2 cellular contexts compared by ENCODE assay signal in genomic region chr2:12612646-12613045, GRCh38.
TF ChIP-seq lines count a peak whose summit lies in the region.

No MANE protein-coding gene starts in this region.

TF ChIP-seq in A549, 52 proteins besides CTCF, POLR2A, EP300 and RAD21 (continued from another document):
- TF ChIP-seq, protein P1, sequence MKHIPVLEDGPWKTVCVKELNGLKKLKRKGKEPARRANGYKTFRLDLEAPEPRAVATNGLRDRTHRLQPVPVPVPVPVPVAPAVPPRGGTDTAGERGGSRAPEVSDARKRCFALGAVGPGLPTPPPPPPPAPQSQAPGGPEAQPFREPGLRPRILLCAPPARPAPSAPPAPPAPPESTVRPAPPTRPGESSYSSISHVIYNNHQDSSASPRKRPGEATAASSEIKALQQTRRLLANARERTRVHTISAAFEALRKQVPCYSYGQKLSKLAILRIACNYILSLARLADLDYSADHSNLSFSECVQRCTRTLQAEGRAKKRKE (CRISPR knock-in tag; IDR thresholded peaks at IDR 0.05; ENCODE audit: low read depth) = no peak
- TF ChIP-seq MAZ (IDR thresholded peaks at IDR 0.05; ENCODE audit: borderline replicate concordance, low read depth, low read length) (no peak), PBX3 (IDR thresholded peaks at IDR 0.05) (no peak), CBX8 (IDR thresholded peaks at IDR 0.05) (no peak), SREBF2 (IDR thresholded peaks at IDR 0.05) (no peak), JUNB (IDR thresholded peaks at IDR 0.05) (no peak), BHLHE40 (IDR thresholded peaks at IDR 0.05; ENCODE audit: low read depth, low read length) (no peak), CHD4 (IDR thresholded peaks at IDR 0.05; ENCODE audit: borderline replicate concordance) (no peak), POLR2AphosphoS2 (conservative IDR thresholded peaks at IDR 0.05; ENCODE audit: low read length) (no peak), RNF2 (IDR thresholded peaks at IDR 0.05; ENCODE audit: borderline replicate concordance, low read depth) (no peak)
- TF ChIP-seq, protein P2, sequence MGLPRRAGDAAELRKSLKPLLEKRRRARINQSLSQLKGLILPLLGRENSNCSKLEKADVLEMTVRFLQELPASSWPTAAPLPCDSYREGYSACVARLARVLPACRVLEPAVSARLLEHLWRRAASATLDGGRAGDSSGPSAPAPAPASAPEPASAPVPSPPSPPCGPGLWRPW (IDR thresholded peaks at IDR 0.05) = no peak
- TF ChIP-seq, protein P3, sequence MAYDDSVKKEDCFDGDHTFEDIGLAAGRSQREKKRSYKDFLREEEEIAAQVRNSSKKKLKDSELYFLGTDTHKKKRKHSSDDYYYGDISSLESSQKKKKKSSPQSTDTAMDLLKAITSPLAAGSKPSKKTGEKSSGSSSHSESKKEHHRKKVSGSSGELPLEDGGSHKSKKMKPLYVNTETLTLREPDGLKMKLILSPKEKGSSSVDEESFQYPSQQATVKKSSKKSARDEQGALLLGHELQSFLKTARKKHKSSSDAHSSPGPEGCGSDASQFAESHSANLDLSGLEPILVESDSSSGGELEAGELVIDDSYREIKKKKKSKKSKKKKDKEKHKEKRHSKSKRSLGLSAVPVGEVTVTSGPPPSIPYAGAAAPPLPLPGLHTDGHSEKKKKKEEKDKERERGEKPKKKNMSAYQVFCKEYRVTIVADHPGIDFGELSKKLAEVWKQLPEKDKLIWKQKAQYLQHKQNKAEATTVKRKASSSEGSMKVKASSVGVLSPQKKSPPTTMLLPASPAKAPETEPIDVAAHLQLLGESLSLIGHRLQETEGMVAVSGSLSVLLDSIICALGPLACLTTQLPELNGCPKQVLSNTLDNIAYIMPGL (CRISPR knock-in tag; IDR thresholded peaks at IDR 0.05; ENCODE audit: borderline replicate concordance) = no peak
TF ChIP-seq in A549: peak in this region for 0.

TF ChIP-seq in SK-N-SH treated with all-trans-retinoic acid at 6 μM for 48 hours, 23 proteins besides CTCF, POLR2A, EP300 and RAD21 (continued from another document):
- TF ChIP-seq POU6F1 (CRISPR knock-in tag; IDR thresholded peaks at IDR 0.05; ENCODE audit: borderline replicate concordance, low read depth) (no peak), ARNTL (CRISPR knock-in tag; IDR thresholded peaks at IDR 0.05; ENCODE audit: borderline replicate concordance, low read depth) (no peak), ISL1 (CRISPR knock-in tag; IDR thresholded peaks at IDR 0.05) (no peak), BACH2 (CRISPR knock-in tag; IDR thresholded peaks at IDR 0.05; ENCODE audit: borderline replicate concordance) (no peak), TOX (CRISPR knock-in tag; IDR thresholded peaks at IDR 0.05; ENCODE audit: borderline replicate concordance) (no peak), TSHZ2 (CRISPR knock-in tag; IDR thresholded peaks at IDR 0.05) (no peak)
- TF ChIP-seq, protein P4, sequence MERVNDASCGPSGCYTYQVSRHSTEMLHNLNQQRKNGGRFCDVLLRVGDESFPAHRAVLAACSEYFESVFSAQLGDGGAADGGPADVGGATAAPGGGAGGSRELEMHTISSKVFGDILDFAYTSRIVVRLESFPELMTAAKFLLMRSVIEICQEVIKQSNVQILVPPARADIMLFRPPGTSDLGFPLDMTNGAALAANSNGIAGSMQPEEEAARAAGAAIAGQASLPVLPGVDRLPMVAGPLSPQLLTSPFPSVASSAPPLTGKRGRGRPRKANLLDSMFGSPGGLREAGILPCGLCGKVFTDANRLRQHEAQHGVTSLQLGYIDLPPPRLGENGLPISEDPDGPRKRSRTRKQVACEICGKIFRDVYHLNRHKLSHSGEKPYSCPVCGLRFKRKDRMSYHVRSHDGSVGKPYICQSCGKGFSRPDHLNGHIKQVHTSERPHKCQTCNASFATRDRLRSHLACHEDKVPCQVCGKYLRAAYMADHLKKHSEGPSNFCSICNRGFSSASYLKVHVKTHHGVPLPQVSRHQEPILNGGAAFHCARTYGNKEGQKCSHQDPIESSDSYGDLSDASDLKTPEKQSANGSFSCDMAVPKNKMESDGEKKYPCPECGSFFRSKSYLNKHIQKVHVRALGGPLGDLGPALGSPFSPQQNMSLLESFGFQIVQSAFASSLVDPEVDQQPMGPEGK (CRISPR knock-in tag; IDR thresholded peaks at IDR 0.05; ENCODE audit: borderline replicate concordance) = no peak
